ENCODE assay signal across 8 cellular contexts in genomic region chr3:195154793-195155535, GRCh38.
DNase-seq lines count a peak whose midpoint lies in the region; ATAC-seq and TF ChIP-seq lines count a peak whose summit lies in the region.

No MANE protein-coding gene starts in this region.

- peak overlapping the region; percentile 45 for H3K4me2 ChIP-seq in neural progenitor cell

- TF ChIP-seq CTCF in activated B cell treated with CpG ODN at 0.5 μM for 24 hours (IDR thresholded peaks at IDR 0.05) (no peak), neural progenitor cell (IDR thresholded peaks at IDR 0.05) (no peak)

- peak overlapping the region in 3 of 4 donors; percentile 54 to 88 (median 78) for H3K4me3 Mint-ChIP-seq in IgD-negative memory B cell
- peak overlapping the region; percentile 53 for H3K4me3 Mint-ChIP-seq in activated B cell treated with CpG ODN at 0.5 μM for 24 hours
- H3K4me3 Mint-ChIP-seq in neural progenitor cell = no peak overlapping the region

- H3K27me3 Mint-ChIP-seq in IgD-negative memory B cell (no peaks in the 10 kb centered on the region), activated B cell treated with CpG ODN at 0.5 μM for 24 hours (no peaks in the 10 kb centered on the region), neural progenitor cell (ENCODE audit: insufficient read depth, low read depth) (peaks cover 7% of the 10 kb centered on the region)

- H3K36me3 Mint-ChIP-seq in IgD-negative memory B cell (no peaks in the 10 kb centered on the region), activated B cell treated with CpG ODN at 0.5 μM for 24 hours (ENCODE audit: low read depth) (no peaks in the 10 kb centered on the region), neural progenitor cell (peaks cover 14% of the 10 kb centered on the region)

- no peaks in the 10 kb centered on the region for H3K27me3 ChIP-seq in neural progenitor cell

- H3K9ac ChIP-seq in neural progenitor cell = no peak overlapping the region

- H3K79me2 ChIP-seq in neural progenitor cell (ENCODE audit: low read depth) = no peaks in the 10 kb centered on the region

- H3K4me1 ChIP-seq in neural progenitor cell = peaks cover 64% of the 10 kb centered on the region

- DNase-seq in G401 (ENCODE audit: low spot score) (peak; percentile 77), activated B cell treated with CpG ODN at 0.5 μM for 24 hours (no peak), globus pallidus (ENCODE audit: low spot score) (peak; percentile 58), neural progenitor cell (ENCODE audit: low spot score) (no peak)
- DNase-seq in activated CD8-positive, alpha-beta memory T cell treated with anti-CD3 and anti-CD28 coated beads, Interleukin-2, amount 50 U/mL, for 48 hours = no peak

- no peaks in the 10 kb centered on the region for H3K9me3 ChIP-seq in neural progenitor cell (ENCODE audit: low read depth)

- ATAC-seq in activated B cell treated with CpG ODN at 0.5 μM for 24 hours (ENCODE audit: low read depth) = peak; percentile 40
- ATAC-seq in GM18867 (IDR thresholded peaks at IDR 0.05; ENCODE audit: unreplicated experiment) = no peak
- ATAC-seq in GM21381 (IDR thresholded peaks at IDR 0.05; ENCODE audit: unreplicated experiment) = no peak

- H3K36me3 ChIP-seq in neural progenitor cell = no peaks in the 10 kb centered on the region

- H3K27ac ChIP-seq in neural progenitor cell = no peak overlapping the region

- POLR2A ChIA-PET in activated B cell treated with CpG ODN at 0.5 μM for 24 hours (lab: Charles Lee) = interaction anchor here (0.6 to 5.0 kb wide), 7 partner anchors 18 to 467 kb away, joined by 3 to 53 read pairs (median 3); no protein-coding TSS in a partner anchor

- in situ Hi-C loops in G401 (cut with HindIII; ENCODE audit: low sequenced_read_pairs) = no loop called here

- no peak overlapping the region for H3K4me3 ChIP-seq in neural progenitor cell

- CTCF ChIA-PET in activated B cell treated with CpG ODN at 0.5 μM for 24 hours (lab: Charles Lee) = interaction anchor here (0.6 to 1.6 kb wide), 3 partner anchors 25 to 155 kb away, joined by 3 to 10 read pairs (median 3); no protein-coding TSS in a partner anchor

- H3K4me1 Mint-ChIP-seq in IgD-negative memory B cell = peaks cover 60 to 71% (median 66%) of the 10 kb centered on the region in 3 donors
- peaks cover 90% of the 10 kb centered on the region for H3K4me1 Mint-ChIP-seq in activated B cell treated with CpG ODN at 0.5 μM for 24 hours
- peaks cover 76% of the 10 kb centered on the region for H3K4me1 Mint-ChIP-seq in neural progenitor cell

- no peak overlapping the region for H2AFZ ChIP-seq in neural progenitor cell (replicated peaks)

- peak overlapping the region; percentile 79 to 95 (median 85) for H3K27ac Mint-ChIP-seq in IgD-negative memory B cell
- H3K27ac Mint-ChIP-seq in activated B cell treated with CpG ODN at 0.5 μM for 24 hours = peak overlapping the region; percentile 90
- H3K27ac Mint-ChIP-seq in neural progenitor cell = peak overlapping the region; percentile 81

- peaks cover 51% of the 10 kb centered on the region for H3F3A ChIP-seq in neural progenitor cell (ENCODE audit: low read depth)

- H3K9me3 Mint-ChIP-seq in IgD-negative memory B cell = no peaks in the 10 kb centered on the region
- H3K9me3 Mint-ChIP-seq in activated B cell treated with CpG ODN at 0.5 μM for 24 hours = no peaks in the 10 kb centered on the region
- H3K9me3 Mint-ChIP-seq in neural progenitor cell = no peaks in the 10 kb centered on the region

- intact Hi-C loops in activated B cell treated with CpG ODN at 0.5 μM for 24 hours (cut with micrococcal nuclease) = loop anchor here (2.0 to 10.0 kb wide), 3 partner anchors 37 to 1050 kb away; no protein-coding TSS in a partner anchor

- H4K20me1 ChIP-seq in neural progenitor cell (ENCODE audit: low read depth) = peaks cover 18% of the 10 kb centered on the region

Comparison
In these comparisons a context has a peak if more than half of its experiments do, and no peak if none do; other contexts are left out.
1. DNase-seq: peak in G401 (single experiment) and globus pallidus (single experiment); none in activated B cell treated with CpG ODN at 0.5 μM for 24 hours (single experiment), neural progenitor cell (single experiment) and activated CD8-positive, alpha-beta memory T cell treated with anti-CD3 and anti-CD28 coated beads, Interleukin-2, amount 50 U/mL, for 48 hours (single experiment).
2. Peak in every context shown above with its lines, with median percentiles within 50 percentile points of each other: H3K27ac Mint-ChIP-seq.